Comparison of ENCODE assay signal across 23 cellular contexts in the genomic region with DNA sequence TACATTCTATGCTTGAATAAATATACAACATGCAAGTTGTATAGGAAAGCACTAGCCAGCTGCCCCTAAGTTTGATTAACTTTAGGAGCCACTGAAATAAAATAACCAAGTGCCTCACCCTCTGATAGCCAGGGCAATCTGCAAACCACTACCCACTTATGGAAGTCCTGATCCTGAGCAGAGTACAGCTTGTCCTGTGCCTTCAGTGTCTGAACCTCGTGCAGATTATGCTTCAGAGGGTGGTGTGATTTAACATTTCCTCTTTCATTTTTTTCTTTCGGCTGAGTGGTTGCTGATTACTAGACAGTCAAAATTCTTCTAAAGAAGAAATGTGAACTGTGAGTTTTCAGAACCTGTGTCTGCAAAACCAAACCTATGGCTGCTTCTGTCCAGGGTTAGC.
DNase-seq lines count a peak whose midpoint lies in the region; TF ChIP-seq lines count a peak whose summit lies in the region.
"Had no signal": no experiment of that assay in that cellular context is flagged by ENCODE, and none has a peak within 500 bp of the region (broad histone marks: within the 10 kb centered on the region; RNA-seq: fewer than 3 reads in every experiment).

No MANE protein-coding gene starts in this region.

- TF ChIP-seq POLR2A in tibial nerve (IDR thresholded peaks at IDR 0.05) (no peak), spleen (IDR thresholded peaks at IDR 0.05) (no peak)

- H3K27me3 ChIP-seq in tibial nerve (no peaks in the 10 kb centered on the region), spleen (replicated peaks in 1 of 7) (peaks cover 0 to 5% (median 0%) of the 10 kb centered on the region in 7 donors), BE2C (no peaks in the 10 kb centered on the region)
- H3K27me3 ChIP-seq: SJCRH30, vagina had no signal

- H3K9me3 ChIP-seq in tibial nerve, result no peaks in the 10 kb centered on the region
- no peaks in the 10 kb centered on the region for H3K9me3 ChIP-seq in spleen
- H3K9me3 ChIP-seq in BE2C, result no peaks in the 10 kb centered on the region
- H3K9me3 ChIP-seq: SJCRH30, vagina had no signal

- H3K4me1 ChIP-seq in tibial nerve (no peaks in the 10 kb centered on the region), spleen (peaks cover 0 to 13% (median 0%) of the 10 kb centered on the region in 6 donors), BE2C (peaks cover 44% of the 10 kb centered on the region)

- H3K4me3 ChIP-seq in tibial nerve, result no peak overlapping the region
- no peak overlapping the region for H3K4me3 ChIP-seq in spleen
- no peak overlapping the region for H3K4me3 ChIP-seq in BE2C (ENCODE audit: low read depth, low read length)
- H3K4me3 ChIP-seq: SJCRH30, vagina had no signal

- no peak overlapping the region for H3K27ac ChIP-seq in tibial nerve
- no peak overlapping the region for H3K27ac ChIP-seq in spleen
- H3K27ac ChIP-seq: SJCRH30, vagina had no signal

- 55 to 59% methylated on average over 2 of the region's 2 CpGs for WGBS in tibial nerve, 2 donors
- 7 to 13% (median 9%) methylated on average over 2 of the region's 2 CpGs for WGBS in spleen, 5 donors

- H3K36me3 ChIP-seq in tibial nerve (no peaks in the 10 kb centered on the region), spleen (no peaks in the 10 kb centered on the region), BE2C (no peaks in the 10 kb centered on the region)
- H3K36me3 ChIP-seq: SJCRH30, vagina had no signal

- no peak for TF ChIP-seq CTCF in tibial nerve (IDR thresholded peaks at IDR 0.05)
- TF ChIP-seq CTCF in spleen (IDR thresholded peaks at IDR 0.05 in 8 of 11, conservative IDR thresholded peaks at IDR 0.05 in 3 of 11), result no peak
- TF ChIP-seq CTCF in BE2C (IDR thresholded peaks at IDR 0.05; ENCODE audit: low read depth, low read length), result no peak

- TF ChIP-seq EP300 in tibial nerve (IDR thresholded peaks at IDR 0.05), result peak; percentile 70 to 83

- intact Hi-C loops in spleen (cut with DNase I; ENCODE audit: low total_unique reads), result no loop called here

- peak; percentile 8 for DNase-seq in NOMO-1 treated with DMSO at 0.1 percent for 48 hours (lab: John Stamatoyannopoulos, UW; ENCODE audit: unreplicated experiment)
- no peak for DNase-seq in NOMO-1 (lab: John Stamatoyannopoulos, UW; ENCODE audit: unreplicated experiment in 2 of 2)
- DNase-seq in germinal center (ENCODE audit: low spot score), result peak; percentile 22
- DNase-seq in midbrain (lab: John Stamatoyannopoulos, UW), result peak; percentile 1
- DNase-seq in tibial nerve (ENCODE audit: low spot score in 2 of 2), result no peak
- DNase-seq in COLO668 (lab: John Stamatoyannopoulos, UW; ENCODE audit: unreplicated experiment), result no peak
- DNase-seq in spleen, result no peak
- DNase-seq in BE2C, result no peak
- DNase-seq: 8988T; activated CD4-positive, alpha-beta T cell treated with anti-CD3 and anti-CD28 coated beads, Interleukin-2, amount 50 U/mL, for 1 hour; activated CD8-positive, alpha-beta memory T cell treated with anti-CD3 and anti-CD28 coated beads, Interleukin-2, amount 50 U/mL, for 4 hours; activated effector memory CD4-positive, alpha-beta T cell treated with anti-CD3 and anti-CD28 coated beads, Interleukin-2, amount 50 U/mL, for 16 hours; activated naive CD8-positive, alpha-beta T cell treated with anti-CD3 and anti-CD28 coated beads, Interleukin-2, amount 50 U/mL, for 24 hours; GDM1; hypothalamus; islet precursor cell; mesendoderm; NCI-H1417; NCI-H748 treated with DMSO at 0.1 percent for 48 hours; nephron progenitor cell; SJCRH30; T-helper 1 cell had no signal

Comparison
In these comparisons a context has a peak if more than half of its experiments do, and no peak if none do; other contexts are left out.
1. DNase-seq: peak in NOMO-1 treated with DMSO at 0.1 percent for 48 hours (single experiment), germinal center (single experiment) and midbrain (single experiment); none in NOMO-1 (0 of 2), tibial nerve (0 of 2), COLO668 (single experiment), spleen (single experiment) and BE2C (single experiment).